19 cellular contexts compared by ENCODE assay signal in genomic region chr10:12186324-12186723, GRCh38. TPM values are rescaled to one million over a fixed set of nuclear protein-coding genes. Genes with fewer than 3 reads are reported as not detected.
DNase-seq lines count a peak whose midpoint lies in the region; ATAC-seq and TF ChIP-seq lines count a peak whose summit lies in the region.
"Had no signal": no experiment of that assay in that cellular context is flagged by ENCODE, and none has a peak within 500 bp of the region (broad histone marks: within the 10 kb centered on the region; RNA-seq: fewer than 3 reads in every experiment).

No MANE protein-coding gene starts in this region.

- no peak overlapping the region for H3K27ac ChIP-seq in psoas muscle
- H3K27ac ChIP-seq: A549, body of pancreas, heart left ventricle, upper lobe of left lung had no signal

- H3K9me3 ChIP-seq in psoas muscle = no peaks in the 10 kb centered on the region
- H3K9me3 ChIP-seq: A549, body of pancreas, heart left ventricle, Peyer's patch, upper lobe of left lung had no signal

- CTCF ChIA-PET in activated CD4-positive, alpha-beta T cell treated with anti-CD3 and anti-CD28 coated beads for 36 hours (lab: Charles Lee) = no interaction called here
- CTCF ChIA-PET in activated CD4-positive, alpha-beta T cell treated with anti-CD3 and anti-CD28 coated beads, Interleukin-2, amount 10 ng/mL, durations not matched to agents 7 days and 5 days (lab: Charles Lee) = interaction anchor here (0.6 to 1.3 kb wide), 2 partner anchors 9 to 108 kb away, joined by 4 to 7 read pairs; partner anchors contain the start of genes CDC123 and NUDT5

- peak overlapping the region; percentile 48 for H3K4me3 Mint-ChIP-seq in activated CD4-positive, alpha-beta T cell treated with anti-CD3 and anti-CD28 coated beads for 36 hours
- H3K4me3 Mint-ChIP-seq in activated CD4-positive, alpha-beta T cell treated with anti-CD3 and anti-CD28 coated beads, Interleukin-2, amount 10 ng/mL, durations not matched to agents 7 days and 5 days = no peak overlapping the region
- no peak overlapping the region for H3K4me3 Mint-ChIP-seq in effector memory CD8-positive, alpha-beta T cell
- H3K4me3 Mint-ChIP-seq: CD8-positive, alpha-beta memory T cell; WTC11 had no signal

- 86 to 90% (median 87%) methylated on average over 8 of the region's 8 CpGs for WGBS in psoas muscle, 3 donors

- peaks cover 48% of the 10 kb centered on the region for H3K36me3 Mint-ChIP-seq in activated CD4-positive, alpha-beta T cell treated with anti-CD3 and anti-CD28 coated beads for 36 hours (ENCODE audit: low read depth)
- H3K36me3 Mint-ChIP-seq in activated CD4-positive, alpha-beta T cell treated with anti-CD3 and anti-CD28 coated beads, Interleukin-2, amount 10 ng/mL, durations not matched to agents 7 days and 5 days (ENCODE audit: low read depth) = peaks cover 59% of the 10 kb centered on the region
- H3K36me3 Mint-ChIP-seq in effector memory CD8-positive, alpha-beta T cell (ENCODE audit: insufficient read depth) = peaks cover 36% of the 10 kb centered on the region

- intact Hi-C loops in activated CD4-positive, alpha-beta T cell treated with anti-CD3 and anti-CD28 coated beads for 36 hours (cut with DNase I, micrococcal nuclease) = no loop called here
- intact Hi-C loops in psoas muscle (cut with DNase I) = no loop called here

- no peaks in the 10 kb centered on the region for H3K4me1 ChIP-seq in psoas muscle
- H3K4me1 ChIP-seq: A549, body of pancreas had no signal

- peaks cover 0 to 48% of the 10 kb centered on the region in 2 donors for H3K36me3 ChIP-seq in psoas muscle (ENCODE audit: insufficient read depth in 1 of 2, low read depth in 1 of 2)

- peak; percentile 53 for DNase-seq in activated CD4-positive, alpha-beta T cell treated with anti-CD3 and anti-CD28 coated beads for 36 hours
- no peak for DNase-seq in activated CD4-positive, alpha-beta T cell treated with anti-CD3 and anti-CD28 coated beads for 1 hour
- DNase-seq in KG1 (lab: John Stamatoyannopoulos, UW) (peak; percentile 16), psoas muscle (no peak)
- DNase-seq in activated CD4-positive, alpha-beta T cell treated with anti-CD3 and anti-CD28 coated beads, Interleukin-2, amount 10 ng/mL, durations not matched to agents 7 days and 5 days = no peak
- no peak for DNase-seq in effector memory CD8-positive, alpha-beta T cell
- no peak for DNase-seq in central memory CD4-positive, alpha-beta T cell
- DNase-seq: body of pancreas; CD8-positive, alpha-beta memory T cell; heart left ventricle; mesendoderm; MM.1S; NCI-H2107; NCI-H748 treated with DMSO at 0.1 percent for 48 hours; Peyer's patch; upper lobe of left lung had no signal

- TF ChIP-seq CTCF in psoas muscle (IDR thresholded peaks at IDR 0.05) = no peak

- H3K9me3 Mint-ChIP-seq in activated CD4-positive, alpha-beta T cell treated with anti-CD3 and anti-CD28 coated beads for 36 hours (ENCODE audit: low read depth) = no peaks in the 10 kb centered on the region
- peaks cover 2% of the 10 kb centered on the region for H3K9me3 Mint-ChIP-seq in activated CD4-positive, alpha-beta T cell treated with anti-CD3 and anti-CD28 coated beads, Interleukin-2, amount 10 ng/mL, durations not matched to agents 7 days and 5 days
- H3K9me3 Mint-ChIP-seq in effector memory CD8-positive, alpha-beta T cell = no peaks in the 10 kb centered on the region
- H3K9me3 Mint-ChIP-seq: CD8-positive, alpha-beta memory T cell; WTC11 had no signal

- POLR2A ChIA-PET in activated CD4-positive, alpha-beta T cell treated with anti-CD3 and anti-CD28 coated beads for 36 hours (lab: Charles Lee) = no interaction called here
- POLR2A ChIA-PET in activated CD4-positive, alpha-beta T cell treated with anti-CD3 and anti-CD28 coated beads, Interleukin-2, amount 10 ng/mL, durations not matched to agents 7 days and 5 days (lab: Charles Lee) = interaction anchor here (1.0 kb wide), 1 partner anchor 9 kb away, joined by 13 read pairs; the partner anchor contains the start of gene NUDT5

- peak overlapping the region; percentile 78 for H3K27ac Mint-ChIP-seq in activated CD4-positive, alpha-beta T cell treated with anti-CD3 and anti-CD28 coated beads for 36 hours
- peak overlapping the region; percentile 51 for H3K27ac Mint-ChIP-seq in activated CD4-positive, alpha-beta T cell treated with anti-CD3 and anti-CD28 coated beads, Interleukin-2, amount 10 ng/mL, durations not matched to agents 7 days and 5 days
- H3K27ac Mint-ChIP-seq in effector memory CD8-positive, alpha-beta T cell = peak overlapping the region; percentile 38 to 86
- H3K27ac Mint-ChIP-seq: WTC11 had no signal

- no peaks in the 10 kb centered on the region for H3K27me3 ChIP-seq in psoas muscle (ENCODE audit: insufficient read depth in 3 of 3, low read length in 2 of 3)
- H3K27me3 ChIP-seq: body of pancreas, heart left ventricle, Peyer's patch, upper lobe of left lung had no signal

- H3K4me3 ChIP-seq in psoas muscle = no peak overlapping the region
- H3K4me3 ChIP-seq: A549, body of pancreas, heart left ventricle, Peyer's patch, upper lobe of left lung had no signal

- H3K27me3 Mint-ChIP-seq in activated CD4-positive, alpha-beta T cell treated with anti-CD3 and anti-CD28 coated beads for 36 hours = no peaks in the 10 kb centered on the region
- H3K27me3 Mint-ChIP-seq in activated CD4-positive, alpha-beta T cell treated with anti-CD3 and anti-CD28 coated beads, Interleukin-2, amount 10 ng/mL, durations not matched to agents 7 days and 5 days = no peaks in the 10 kb centered on the region
- H3K27me3 Mint-ChIP-seq in effector memory CD8-positive, alpha-beta T cell = no peaks in the 10 kb centered on the region
- H3K27me3 Mint-ChIP-seq: CD8-positive, alpha-beta memory T cell had no signal

- peak; percentile 67 for ATAC-seq in activated CD4-positive, alpha-beta T cell treated with anti-CD3 and anti-CD28 coated beads for 36 hours
- no peak for ATAC-seq in effector memory CD8-positive, alpha-beta T cell (replicated peaks)
- ATAC-seq in psoas muscle (no peak), HG03469 (IDR thresholded peaks at IDR 0.05; ENCODE audit: unreplicated experiment) (no peak)
- ATAC-seq: A549, body of pancreas, heart left ventricle, WTC11 had no signal

- H3K4me1 Mint-ChIP-seq in activated CD4-positive, alpha-beta T cell treated with anti-CD3 and anti-CD28 coated beads for 36 hours = peaks cover 43% of the 10 kb centered on the region
- peaks cover 49% of the 10 kb centered on the region for H3K4me1 Mint-ChIP-seq in activated CD4-positive, alpha-beta T cell treated with anti-CD3 and anti-CD28 coated beads, Interleukin-2, amount 10 ng/mL, durations not matched to agents 7 days and 5 days
- peaks cover 9 to 22% of the 10 kb centered on the region in 2 donors for H3K4me1 Mint-ChIP-seq in effector memory CD8-positive, alpha-beta T cell (ENCODE audit: low read depth in 2 of 2)

RNA-seq across cellular contexts. Expression of gene NUDT5, which starts 9.4 kb away (rescaled TPM):
- 100 to 1,000 TPM in 1 of 2 experiments, 10 to 100 TPM in 1; 99.9 to 108 TPM for total RNA-seq in activated CD4-positive, alpha-beta T cell treated with anti-CD3 and anti-CD28 coated beads for 36 hours
- 10 to 100 TPM; 90.1 to 97.9 TPM for total RNA-seq in activated CD4-positive, alpha-beta T cell treated with anti-CD3 and anti-CD28 coated beads, Interleukin-2, amount 10 ng/mL, durations not matched to agents 7 days and 5 days
- total RNA-seq in psoas muscle = 1 to 10 TPM; 4.8 to 5.2 (median 5.2) TPM
- 10 to 100 TPM in 2 of 3 donors, 1 to 10 TPM in 1; 7.1 to 11.3 (median 11.0) TPM for polyA plus RNA-seq in psoas muscle

RNA-seq across cellular contexts. Expression of gene CDC123, which starts 9.7 kb away (rescaled TPM):
- 100 to 1,000 TPM; 129 to 151 TPM for total RNA-seq in activated CD4-positive, alpha-beta T cell treated with anti-CD3 and anti-CD28 coated beads for 36 hours
- 100 to 1,000 TPM in 1 of 2 experiments, 10 to 100 TPM in 1; 85.4 to 105 TPM for total RNA-seq in activated CD4-positive, alpha-beta T cell treated with anti-CD3 and anti-CD28 coated beads, Interleukin-2, amount 10 ng/mL, durations not matched to agents 7 days and 5 days
- 10 to 100 TPM; 29.1 to 46.1 (median 38.6) TPM for total RNA-seq in psoas muscle
- polyA plus RNA-seq in psoas muscle = 100 to 1,000 TPM in 1 of 3 donors, 10 to 100 TPM in 2; 33.6 to 103 (median 84.6) TPM

RNA-seq across cellular contexts. Expression of gene SEC61A2, which starts 56.8 kb away (rescaled TPM):
- total RNA-seq in activated CD4-positive, alpha-beta T cell treated with anti-CD3 and anti-CD28 coated beads for 36 hours = 10 to 100 TPM; 11.3 to 12.0 TPM
- total RNA-seq in activated CD4-positive, alpha-beta T cell treated with anti-CD3 and anti-CD28 coated beads, Interleukin-2, amount 10 ng/mL, durations not matched to agents 7 days and 5 days = 1 to 10 TPM; 7.9 to 10.0 TPM
- 1 to 10 TPM; 6.9 to 9.8 (median 8.5) TPM for total RNA-seq in psoas muscle
- polyA plus RNA-seq in psoas muscle = 10 to 100 TPM in 1 of 3 donors, 1 to 10 TPM in 2; 5.9 to 16.0 (median 7.7) TPM

Comparison
In these comparisons a context has a peak if more than half of its experiments do, and no peak if none do; other contexts are left out.
1. DNase-seq: peak in activated CD4-positive, alpha-beta T cell treated with anti-CD3 and anti-CD28 coated beads for 36 hours (single experiment) and KG1 (single experiment); none in activated CD4-positive, alpha-beta T cell treated with anti-CD3 and anti-CD28 coated beads for 1 hour (single experiment), activated CD4-positive, alpha-beta T cell treated with anti-CD3 and anti-CD28 coated beads, Interleukin-2, amount 10 ng/mL, durations not matched to agents 7 days and 5 days (single experiment), effector memory CD8-positive, alpha-beta T cell (0 of 3), psoas muscle (0 of 2) and central memory CD4-positive, alpha-beta T cell (single experiment).
2. RNA of gene NUDT5, which starts 9.4 kb away (total RNA-seq): 99.9 to 108 TPM in activated CD4-positive, alpha-beta T cell treated with anti-CD3 and anti-CD28 coated beads for 36 hours and 90.1 to 97.9 TPM in activated CD4-positive, alpha-beta T cell treated with anti-CD3 and anti-CD28 coated beads, Interleukin-2, amount 10 ng/mL, durations not matched to agents 7 days and 5 days; 4.8 to 5.2 TPM in psoas muscle; every median in the first group is over 10 times any median in the second.
3. Peak in every context shown above with its lines, with median percentiles within 50 percentile points of each other: H3K27ac Mint-ChIP-seq.